Comparison of ENCODE assay signal across 1 cellular context in the genomic region with DNA sequence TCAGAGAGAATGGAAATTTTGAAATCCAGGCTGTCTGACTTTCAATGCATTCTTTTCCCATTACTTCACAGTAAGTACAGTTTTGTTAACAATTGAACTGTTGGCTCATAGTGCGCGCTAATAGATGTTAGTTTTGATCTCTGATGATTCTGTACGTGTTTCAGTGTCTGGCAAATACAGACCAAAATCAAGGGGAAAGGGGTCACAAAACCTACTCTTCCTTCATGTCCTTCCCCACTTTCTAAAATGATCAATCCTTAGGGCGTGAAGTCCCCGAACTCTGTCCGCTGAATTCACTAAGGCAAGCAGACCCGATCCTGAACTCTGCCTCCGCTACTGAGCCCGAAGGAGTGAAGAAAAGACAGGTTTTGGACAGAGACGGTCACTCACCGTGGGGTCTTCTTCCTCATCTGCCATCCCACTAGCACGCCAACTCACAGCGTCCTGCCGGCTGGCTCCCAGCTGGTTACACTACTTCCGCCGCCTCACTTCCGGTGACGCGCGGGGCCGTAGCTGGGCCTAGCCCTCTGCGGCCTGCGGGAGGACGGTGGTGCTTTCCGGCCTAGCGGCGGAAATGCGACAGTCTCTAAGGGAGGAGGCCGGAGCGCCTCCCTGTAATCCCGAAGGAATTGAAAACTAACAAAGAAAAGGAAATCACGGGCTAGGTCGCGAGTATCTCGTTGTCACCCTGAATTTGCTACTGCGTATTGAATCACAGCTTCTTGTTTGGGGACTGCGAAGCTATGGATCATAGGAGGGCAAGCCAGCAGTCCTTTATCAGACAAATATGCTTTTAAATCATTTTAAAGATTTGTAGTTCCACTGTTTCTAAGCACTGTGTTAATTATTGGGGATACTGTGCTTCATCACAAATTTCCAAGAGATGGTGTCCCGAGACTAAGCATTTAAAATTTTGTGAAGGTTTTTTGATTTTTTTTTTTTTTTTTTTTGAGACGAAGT.
TF ChIP-seq lines count a peak whose summit lies in the region.

A gene with protein sequence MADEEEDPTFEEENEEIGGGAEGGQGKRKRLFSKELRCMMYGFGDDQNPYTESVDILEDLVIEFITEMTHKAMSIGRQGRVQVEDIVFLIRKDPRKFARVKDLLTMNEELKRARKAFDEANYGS (minus strand): TSS at position 473 of the 960 bp plus-strand sequence. CDS start 56 bp downstream, at position 417.

TF ChIP-seq in HepG2, 621 proteins besides CTCF, POLR2A, EP300 and RAD21 (continued from another document and continues in another):
- TF ChIP-seq ZFX (CRISPR knock-in tag; IDR thresholded peaks at IDR 0.05; ENCODE audit: low read depth) (peak; percentile 100), ZKSCAN5 (CRISPR knock-in tag; IDR thresholded peaks at IDR 0.05) (no peak), HIVEP1 (CRISPR knock-in tag; IDR thresholded peaks at IDR 0.05) (peak; percentile 68), ZNF782 (CRISPR knock-in tag; IDR thresholded peaks at IDR 0.05; ENCODE audit: borderline replicate concordance) (no peak; the same call in 1 of the 2 replicates), JUND (CRISPR knock-in tag; IDR thresholded peaks at IDR 0.05) (0 out of 2 replicates have a peak, but pooled peaks have one; percentile 36), EED (CRISPR knock-in tag; IDR thresholded peaks at IDR 0.05) (no peak), KLF11 (CRISPR knock-in tag; IDR thresholded peaks at IDR 0.05) (peak; percentile 86; the same call in 1 of the 2 replicates), RBFOX2 (IDR thresholded peaks at IDR 0.05; ENCODE audit: low read depth, low read length) (peak; percentile 90), RAD51 (IDR thresholded peaks at IDR 0.05; ENCODE audit: borderline replicate concordance) (no peak), ZSCAN31 (CRISPR knock-in tag; IDR thresholded peaks at IDR 0.05; ENCODE audit: low read depth) (0 out of 2 replicates have a peak, but pooled peaks have one; percentile 62), ZNF124 (CRISPR knock-in tag; IDR thresholded peaks at IDR 0.05) (peak; percentile 49; the same call in 1 of the 2 replicates), RARA (CRISPR knock-in tag; IDR thresholded peaks at IDR 0.05) (peak; percentile 10; the same call in 1 of the 2 replicates), SCMH1 (CRISPR knock-in tag; IDR thresholded peaks at IDR 0.05; ENCODE audit: borderline replicate concordance) (no peak), ZFP36 (IDR thresholded peaks at IDR 0.05; ENCODE audit: borderline replicate concordance, low read depth, low read length, partially characterized antibody) (no peak), ZNF563 (CRISPR knock-in tag; IDR thresholded peaks at IDR 0.05) (no peak), TBP (CRISPR knock-in tag; IDR thresholded peaks at IDR 0.05) (no peak), ZNF703 (CRISPR knock-in tag; IDR thresholded peaks at IDR 0.05; ENCODE audit: borderline replicate concordance) (no peak), TCF7L2 (IDR thresholded peaks at IDR 0.05; ENCODE audit: low read depth, low read length) (no peak), DNMT1 (CRISPR knock-in tag; IDR thresholded peaks at IDR 0.05) (no peak), ZNF543 (CRISPR knock-in tag; IDR thresholded peaks at IDR 0.05) (no peak), ZNF354B (CRISPR knock-in tag; IDR thresholded peaks at IDR 0.05) (no peak), ZNF556 (CRISPR knock-in tag; IDR thresholded peaks at IDR 0.05; ENCODE audit: borderline replicate concordance) (peak; percentile 72; the same call in 1 of the 2 replicates), ZBTB7B (CRISPR knock-in tag; IDR thresholded peaks at IDR 0.05) (peak; percentile 42; the same call in 1 of the 2 replicates), CBFB (CRISPR knock-in tag; IDR thresholded peaks at IDR 0.05) (peak; percentile 91), ZNF484 (CRISPR knock-in tag; IDR thresholded peaks at IDR 0.05; ENCODE audit: borderline replicate concordance, low read depth) (no peak), RFX1 (IDR thresholded peaks at IDR 0.05) (no peak), HDAC1 (CRISPR knock-in tag; IDR thresholded peaks at IDR 0.05) (peak; percentile 99), ZNF652 (CRISPR knock-in tag; IDR thresholded peaks at IDR 0.05; ENCODE audit: borderline replicate concordance, low read depth) (peak; percentile 14; the same call in 1 of the 2 replicates), CCAR2 (optimal IDR thresholded peaks at IDR 0.05; ENCODE audit: low read depth, low read length) (no peak), THAP11 (CRISPR knock-in tag; IDR thresholded peaks at IDR 0.05) (peak; percentile 93), GABPB1 (CRISPR knock-in tag; IDR thresholded peaks at IDR 0.05) (peak; percentile 99), TAF15 (IDR thresholded peaks at IDR 0.05; ENCODE audit: low read depth, low read length, poor library complexity, severe bottlenecking) (no peak), ZSCAN30 (CRISPR knock-in tag; IDR thresholded peaks at IDR 0.05) (no peak), MIER3 (CRISPR knock-in tag; IDR thresholded peaks at IDR 0.05; ENCODE audit: borderline replicate concordance) (peak; percentile 67; the same call in 1 of the 2 replicates), ZNF780A (CRISPR knock-in tag; IDR thresholded peaks at IDR 0.05) (no peak)
- TF ChIP-seq, protein P1, sequence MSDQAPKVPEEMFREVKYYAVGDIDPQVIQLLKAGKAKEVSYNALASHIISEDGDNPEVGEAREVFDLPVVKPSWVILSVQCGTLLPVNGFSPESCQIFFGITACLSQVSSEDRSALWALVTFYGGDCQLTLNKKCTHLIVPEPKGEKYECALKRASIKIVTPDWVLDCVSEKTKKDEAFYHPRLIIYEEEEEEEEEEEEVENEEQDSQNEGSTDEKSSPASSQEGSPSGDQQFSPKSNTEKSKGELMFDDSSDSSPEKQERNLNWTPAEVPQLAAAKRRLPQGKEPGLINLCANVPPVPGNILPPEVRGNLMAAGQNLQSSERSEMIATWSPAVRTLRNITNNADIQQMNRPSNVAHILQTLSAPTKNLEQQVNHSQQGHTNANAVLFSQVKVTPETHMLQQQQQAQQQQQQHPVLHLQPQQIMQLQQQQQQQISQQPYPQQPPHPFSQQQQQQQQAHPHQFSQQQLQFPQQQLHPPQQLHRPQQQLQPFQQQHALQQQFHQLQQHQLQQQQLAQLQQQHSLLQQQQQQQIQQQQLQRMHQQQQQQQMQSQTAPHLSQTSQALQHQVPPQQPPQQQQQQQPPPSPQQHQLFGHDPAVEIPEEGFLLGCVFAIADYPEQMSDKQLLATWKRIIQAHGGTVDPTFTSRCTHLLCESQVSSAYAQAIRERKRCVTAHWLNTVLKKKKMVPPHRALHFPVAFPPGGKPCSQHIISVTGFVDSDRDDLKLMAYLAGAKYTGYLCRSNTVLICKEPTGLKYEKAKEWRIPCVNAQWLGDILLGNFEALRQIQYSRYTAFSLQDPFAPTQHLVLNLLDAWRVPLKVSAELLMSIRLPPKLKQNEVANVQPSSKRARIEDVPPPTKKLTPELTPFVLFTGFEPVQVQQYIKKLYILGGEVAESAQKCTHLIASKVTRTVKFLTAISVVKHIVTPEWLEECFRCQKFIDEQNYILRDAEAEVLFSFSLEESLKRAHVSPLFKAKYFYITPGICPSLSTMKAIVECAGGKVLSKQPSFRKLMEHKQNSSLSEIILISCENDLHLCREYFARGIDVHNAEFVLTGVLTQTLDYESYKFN (CRISPR knock-in tag; conservative IDR thresholded peaks at IDR 0.05): peak; percentile 38
- TF ChIP-seq, protein P2, sequence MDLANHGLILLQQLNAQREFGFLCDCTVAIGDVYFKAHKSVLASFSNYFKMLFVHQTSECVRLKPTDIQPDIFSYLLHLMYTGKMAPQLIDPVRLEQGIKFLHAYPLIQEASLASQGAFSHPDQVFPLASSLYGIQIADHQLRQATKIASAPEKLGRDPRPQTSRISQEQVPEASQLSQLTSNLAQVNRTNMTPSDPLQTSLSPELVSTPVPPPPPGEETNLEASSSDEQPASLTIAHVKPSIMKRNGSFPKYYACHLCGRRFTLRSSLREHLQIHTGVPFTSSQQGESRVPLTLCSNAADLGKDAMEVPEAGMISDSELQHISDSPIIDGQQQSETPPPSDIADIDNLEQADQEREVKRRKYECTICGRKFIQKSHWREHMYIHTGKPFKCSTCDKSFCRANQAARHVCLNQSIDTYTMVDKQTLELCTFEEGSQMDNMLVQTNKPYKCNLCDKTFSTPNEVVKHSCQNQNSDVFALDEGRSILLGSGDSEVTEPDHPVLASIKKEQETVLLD (CRISPR knock-in tag; IDR thresholded peaks at IDR 0.05; ENCODE audit: low read depth): no peak
- TF ChIP-seq, protein P3, sequence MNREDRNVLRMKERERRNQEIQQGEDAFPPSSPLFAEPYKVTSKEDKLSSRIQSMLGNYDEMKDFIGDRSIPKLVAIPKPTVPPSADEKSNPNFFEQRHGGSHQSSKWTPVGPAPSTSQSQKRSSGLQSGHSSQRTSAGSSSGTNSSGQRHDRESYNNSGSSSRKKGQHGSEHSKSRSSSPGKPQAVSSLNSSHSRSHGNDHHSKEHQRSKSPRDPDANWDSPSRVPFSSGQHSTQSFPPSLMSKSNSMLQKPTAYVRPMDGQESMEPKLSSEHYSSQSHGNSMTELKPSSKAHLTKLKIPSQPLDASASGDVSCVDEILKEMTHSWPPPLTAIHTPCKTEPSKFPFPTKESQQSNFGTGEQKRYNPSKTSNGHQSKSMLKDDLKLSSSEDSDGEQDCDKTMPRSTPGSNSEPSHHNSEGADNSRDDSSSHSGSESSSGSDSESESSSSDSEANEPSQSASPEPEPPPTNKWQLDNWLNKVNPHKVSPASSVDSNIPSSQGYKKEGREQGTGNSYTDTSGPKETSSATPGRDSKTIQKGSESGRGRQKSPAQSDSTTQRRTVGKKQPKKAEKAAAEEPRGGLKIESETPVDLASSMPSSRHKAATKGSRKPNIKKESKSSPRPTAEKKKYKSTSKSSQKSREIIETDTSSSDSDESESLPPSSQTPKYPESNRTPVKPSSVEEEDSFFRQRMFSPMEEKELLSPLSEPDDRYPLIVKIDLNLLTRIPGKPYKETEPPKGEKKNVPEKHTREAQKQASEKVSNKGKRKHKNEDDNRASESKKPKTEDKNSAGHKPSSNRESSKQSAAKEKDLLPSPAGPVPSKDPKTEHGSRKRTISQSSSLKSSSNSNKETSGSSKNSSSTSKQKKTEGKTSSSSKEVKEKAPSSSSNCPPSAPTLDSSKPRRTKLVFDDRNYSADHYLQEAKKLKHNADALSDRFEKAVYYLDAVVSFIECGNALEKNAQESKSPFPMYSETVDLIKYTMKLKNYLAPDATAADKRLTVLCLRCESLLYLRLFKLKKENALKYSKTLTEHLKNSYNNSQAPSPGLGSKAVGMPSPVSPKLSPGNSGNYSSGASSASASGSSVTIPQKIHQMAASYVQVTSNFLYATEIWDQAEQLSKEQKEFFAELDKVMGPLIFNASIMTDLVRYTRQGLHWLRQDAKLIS (CRISPR knock-in tag; IDR thresholded peaks at IDR 0.05): no peak
- TF ChIP-seq, protein P4, sequence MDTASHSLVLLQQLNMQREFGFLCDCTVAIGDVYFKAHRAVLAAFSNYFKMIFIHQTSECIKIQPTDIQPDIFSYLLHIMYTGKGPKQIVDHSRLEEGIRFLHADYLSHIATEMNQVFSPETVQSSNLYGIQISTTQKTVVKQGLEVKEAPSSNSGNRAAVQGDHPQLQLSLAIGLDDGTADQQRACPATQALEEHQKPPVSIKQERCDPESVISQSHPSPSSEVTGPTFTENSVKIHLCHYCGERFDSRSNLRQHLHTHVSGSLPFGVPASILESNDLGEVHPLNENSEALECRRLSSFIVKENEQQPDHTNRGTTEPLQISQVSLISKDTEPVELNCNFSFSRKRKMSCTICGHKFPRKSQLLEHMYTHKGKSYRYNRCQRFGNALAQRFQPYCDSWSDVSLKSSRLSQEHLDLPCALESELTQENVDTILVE (CRISPR knock-in tag; IDR thresholded peaks at IDR 0.05): peak; percentile 54
- TF ChIP-seq, protein P5, sequence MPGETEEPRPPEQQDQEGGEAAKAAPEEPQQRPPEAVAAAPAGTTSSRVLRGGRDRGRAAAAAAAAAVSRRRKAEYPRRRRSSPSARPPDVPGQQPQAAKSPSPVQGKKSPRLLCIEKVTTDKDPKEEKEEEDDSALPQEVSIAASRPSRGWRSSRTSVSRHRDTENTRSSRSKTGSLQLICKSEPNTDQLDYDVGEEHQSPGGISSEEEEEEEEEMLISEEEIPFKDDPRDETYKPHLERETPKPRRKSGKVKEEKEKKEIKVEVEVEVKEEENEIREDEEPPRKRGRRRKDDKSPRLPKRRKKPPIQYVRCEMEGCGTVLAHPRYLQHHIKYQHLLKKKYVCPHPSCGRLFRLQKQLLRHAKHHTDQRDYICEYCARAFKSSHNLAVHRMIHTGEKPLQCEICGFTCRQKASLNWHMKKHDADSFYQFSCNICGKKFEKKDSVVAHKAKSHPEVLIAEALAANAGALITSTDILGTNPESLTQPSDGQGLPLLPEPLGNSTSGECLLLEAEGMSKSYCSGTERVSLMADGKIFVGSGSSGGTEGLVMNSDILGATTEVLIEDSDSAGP (CRISPR knock-in tag; IDR thresholded peaks at IDR 0.05; ENCODE audit: borderline replicate concordance): peak; percentile 81; the same call in 1 of the 2 replicates
- TF ChIP-seq, protein P6, sequence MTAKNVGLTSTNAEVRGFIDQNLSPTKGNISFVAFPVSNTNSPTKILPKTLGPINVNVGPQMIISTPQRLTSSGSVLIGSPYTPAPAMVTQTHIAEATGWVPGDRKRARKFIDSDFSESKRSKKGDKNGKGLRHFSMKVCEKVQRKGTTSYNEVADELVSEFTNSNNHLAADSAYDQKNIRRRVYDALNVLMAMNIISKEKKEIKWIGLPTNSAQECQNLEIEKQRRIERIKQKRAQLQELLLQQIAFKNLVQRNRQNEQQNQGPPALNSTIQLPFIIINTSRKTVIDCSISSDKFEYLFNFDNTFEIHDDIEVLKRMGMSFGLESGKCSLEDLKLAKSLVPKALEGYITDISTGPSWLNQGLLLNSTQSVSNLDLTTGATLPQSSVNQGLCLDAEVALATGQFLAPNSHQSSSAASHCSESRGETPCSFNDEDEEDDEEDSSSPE (CRISPR knock-in tag; IDR thresholded peaks at IDR 0.05): peak; percentile 58
- TF ChIP-seq, protein P7, sequence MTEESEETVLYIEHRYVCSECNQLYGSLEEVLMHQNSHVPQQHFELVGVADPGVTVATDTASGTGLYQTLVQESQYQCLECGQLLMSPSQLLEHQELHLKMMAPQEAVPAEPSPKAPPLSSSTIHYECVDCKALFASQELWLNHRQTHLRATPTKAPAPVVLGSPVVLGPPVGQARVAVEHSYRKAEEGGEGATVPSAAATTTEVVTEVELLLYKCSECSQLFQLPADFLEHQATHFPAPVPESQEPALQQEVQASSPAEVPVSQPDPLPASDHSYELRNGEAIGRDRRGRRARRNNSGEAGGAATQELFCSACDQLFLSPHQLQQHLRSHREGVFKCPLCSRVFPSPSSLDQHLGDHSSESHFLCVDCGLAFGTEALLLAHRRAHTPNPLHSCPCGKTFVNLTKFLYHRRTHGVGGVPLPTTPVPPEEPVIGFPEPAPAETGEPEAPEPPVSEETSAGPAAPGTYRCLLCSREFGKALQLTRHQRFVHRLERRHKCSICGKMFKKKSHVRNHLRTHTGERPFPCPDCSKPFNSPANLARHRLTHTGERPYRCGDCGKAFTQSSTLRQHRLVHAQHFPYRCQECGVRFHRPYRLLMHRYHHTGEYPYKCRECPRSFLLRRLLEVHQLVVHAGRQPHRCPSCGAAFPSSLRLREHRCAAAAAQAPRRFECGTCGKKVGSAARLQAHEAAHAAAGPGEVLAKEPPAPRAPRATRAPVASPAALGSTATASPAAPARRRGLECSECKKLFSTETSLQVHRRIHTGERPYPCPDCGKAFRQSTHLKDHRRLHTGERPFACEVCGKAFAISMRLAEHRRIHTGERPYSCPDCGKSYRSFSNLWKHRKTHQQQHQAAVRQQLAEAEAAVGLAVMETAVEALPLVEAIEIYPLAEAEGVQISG (CRISPR knock-in tag; IDR thresholded peaks at IDR 0.05): peak; percentile 97
